8 cellular contexts compared by ENCODE assay signal in the genomic region with DNA sequence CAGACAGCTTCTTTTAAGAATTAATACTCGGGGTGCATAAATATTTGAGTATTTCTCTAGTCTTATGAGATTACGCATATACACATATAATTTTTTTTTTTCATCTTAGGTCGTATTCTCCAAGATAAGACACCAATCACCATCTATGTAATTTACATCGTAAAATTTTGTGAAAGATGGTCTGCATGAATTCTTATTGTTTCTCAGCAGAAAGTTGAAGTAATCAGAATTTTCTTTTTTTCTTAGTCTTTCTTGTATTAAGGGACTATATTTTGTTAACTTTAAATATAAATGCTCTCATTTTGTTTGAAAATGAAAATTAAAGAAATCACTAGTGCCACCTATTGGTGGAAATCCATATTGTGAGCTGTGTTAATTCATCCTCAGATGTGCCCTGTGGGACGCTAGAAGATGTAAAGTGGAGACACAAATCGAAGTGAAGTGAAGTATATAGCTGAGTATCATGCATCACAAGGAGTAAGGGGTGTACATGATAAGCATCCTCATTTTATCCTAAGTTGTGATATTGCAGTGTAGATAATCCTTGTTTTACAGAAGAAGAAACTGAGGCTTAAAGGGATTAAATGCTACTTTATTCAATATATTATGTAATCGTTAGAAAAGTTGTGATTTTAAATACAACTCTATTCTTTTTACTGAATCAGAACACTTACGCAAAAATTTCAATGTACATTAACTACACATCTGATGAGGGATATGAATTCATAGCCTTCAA.
DNase-seq lines count a peak whose midpoint lies in the region; ATAC-seq and TF ChIP-seq lines count a peak whose summit lies in the region.

No MANE protein-coding gene starts in this region.

- H3K27me3 ChIP-seq in breast epithelium = no peaks in the 10 kb centered on the region
- H3K27me3 ChIP-seq in neuronal stem cell (ENCODE audit: control insufficient read depth in 3 of 3, insufficient read depth in 3 of 3, low read depth in 1 of 3, low read length in 3 of 3) = no peaks in the 10 kb centered on the region

- H2BK15ac ChIP-seq in neuronal stem cell (ENCODE audit: low read length) = no peak overlapping the region

- no peak overlapping the region for H2BK12ac ChIP-seq in neuronal stem cell (ENCODE audit: low read length)

- H4K91ac ChIP-seq in neuronal stem cell (ENCODE audit: low read depth, low read length, poor library complexity) = no peak overlapping the region

- POLR2A ChIA-PET in MCF 10A (lab: Yijun Ruan, JAX) = interaction anchor here (0.6 to 0.7 kb wide), 2 partner anchors 23 to 403 kb away, joined by 3 to 4 read pairs; no protein-coding TSS in a partner anchor

- no peak overlapping the region for H3K14ac ChIP-seq in neuronal stem cell (ENCODE audit: low read length)

- H3K27ac ChIP-seq in breast epithelium = no peak overlapping the region
- H3K27ac ChIP-seq in neuronal stem cell (replicated peaks; ENCODE audit: low read length) = no peak overlapping the region

- H3K4me1 ChIP-seq in breast epithelium (no peaks in the 10 kb centered on the region), neuronal stem cell (ENCODE audit: control insufficient read depth in 2 of 2, insufficient read depth in 1 of 2, low read depth in 1 of 2, low read length in 2 of 2) (no peaks in the 10 kb centered on the region)

- TF ChIP-seq CTCF in MCF 10A (IDR thresholded peaks at IDR 0.05; ENCODE audit: unreplicated experiment) (peak; percentile 37), breast epithelium (IDR thresholded peaks at IDR 0.05) (peak in 1 of 3 donors; percentile 32), chondrocyte (IDR thresholded peaks at IDR 0.05) (peak; percentile 92)

- no CpG with 5 or more reads among the region's 8 CpGs for WGBS in neuronal stem cell (ENCODE audit: extremely low coverage in 2 of 2, insufficient read length in 2 of 2, insufficient replicate concordance in 1 of 2), 2 donors

- CTCF ChIA-PET in MCF 10A (lab: Yijun Ruan, JAX) = interaction anchor here (0.5 to 1.3 kb wide), 13 partner anchors 10 to 1951 kb away, joined by 3 to 6 read pairs (median 3); no protein-coding TSS in a partner anchor

- H4K8ac ChIP-seq in neuronal stem cell (ENCODE audit: low read depth, low read length) = no peak overlapping the region

- H2AFZ ChIP-seq in neuronal stem cell (ENCODE audit: low read length) = no peak overlapping the region

- H2BK5ac ChIP-seq in neuronal stem cell (ENCODE audit: low read length) = no peak overlapping the region

- H3K9me3 Mint-ChIP-seq in MCF 10A (ENCODE audit: unreplicated experiment) (no peaks in the 10 kb centered on the region), chondrocyte (ENCODE audit: low read depth) (no peaks in the 10 kb centered on the region)

- DNase-seq in MCF 10A (ENCODE audit: unreplicated experiment) (peak; percentile 48), breast epithelium (ENCODE audit: low spot score in 2 of 2) (no peak), NCI-H2029 treated with DMSO at 0.1 percent for 48 hours (lab: John Stamatoyannopoulos, UW) (peak; percentile 17), chondrocyte (ENCODE audit: low spot score) (no peak), neuronal stem cell (ENCODE audit: low spot score) (peak; percentile 3), sciatic nerve (ENCODE audit: low spot score) (no peak)
- no peak for DNase-seq in stimulated activated CD4-positive, alpha-beta T cell treated with anti-CD3 and anti-CD28 coated beads, Interleukin-2, amount 100 ng/mL, for 24 hours

- H3K36me3 ChIP-seq in breast epithelium (no peaks in the 10 kb centered on the region), neuronal stem cell (replicated peaks in 1 of 2; ENCODE audit: control insufficient read depth in 2 of 2, insufficient read depth in 2 of 2, low read length in 2 of 2) (no peaks in the 10 kb centered on the region)

- intact Hi-C loops in MCF 10A (cut with micrococcal nuclease) (loop anchor here (1.0 to 5.0 kb wide), 2 partner anchors 754 to 917 kb away; no protein-coding TSS in a partner anchor), breast epithelium (cut with DNase I; ENCODE audit: low total_unique reads) (loop anchor here (10.0 kb wide), 1 partner anchor 1010 kb away; no protein-coding TSS in a partner anchor), sciatic nerve (cut with DNase I) (no loop called here)

- H3K23ac ChIP-seq in neuronal stem cell (ENCODE audit: low read depth, low read length, poor library complexity) = no peak overlapping the region

- no peaks in the 10 kb centered on the region for H3K79me1 ChIP-seq in neuronal stem cell (ENCODE audit: low read depth, low read length)

- H3K4me3 ChIP-seq in breast epithelium (no peak overlapping the region), neuronal stem cell (ENCODE audit: low read length in 2 of 2) (no peak overlapping the region)

- no peak overlapping the region for H3K9ac ChIP-seq in neuronal stem cell (ENCODE audit: low read depth, low read length, poor library complexity)

- TF ChIP-seq POLR2A in breast epithelium (IDR thresholded peaks at IDR 0.05) = no peak
- no peak for TF ChIP-seq POLR2A in GM18505 (IDR thresholded peaks at IDR 0.05; ENCODE audit: borderline replicate concordance, extremely low read depth, insufficient read depth, insufficient read length)

- no peak overlapping the region for H3K4me2 ChIP-seq in neuronal stem cell (ENCODE audit: insufficient read depth, low read length, poor library complexity, severe bottlenecking)

- no peak overlapping the region for H3K18ac ChIP-seq in neuronal stem cell (ENCODE audit: low read length)

- ATAC-seq in sciatic nerve (no peak), GM18505 (IDR thresholded peaks at IDR 0.05; ENCODE audit: unreplicated experiment) (no peak)

- H3K36me3 Mint-ChIP-seq in MCF 10A (ENCODE audit: insufficient read depth, unreplicated experiment) (peaks cover 4% of the 10 kb centered on the region), chondrocyte (ENCODE audit: low read depth) (no peaks in the 10 kb centered on the region)

- H2BK120ac ChIP-seq in neuronal stem cell (ENCODE audit: low read depth, low read length) = no peak overlapping the region

- no peak overlapping the region for H2AK5ac ChIP-seq in neuronal stem cell (ENCODE audit: low read depth, low read length)

- no peak overlapping the region for H3K4ac ChIP-seq in neuronal stem cell (ENCODE audit: low read length)

- no peaks in the 10 kb centered on the region for H3K27me3 Mint-ChIP-seq in MCF 10A (ENCODE audit: insufficient read depth, unreplicated experiment)
- peaks cover 2% of the 10 kb centered on the region for H3K27me3 Mint-ChIP-seq in chondrocyte (ENCODE audit: low read depth)

- H3K4me3 Mint-ChIP-seq in MCF 10A (ENCODE audit: unreplicated experiment) = no peak overlapping the region
- H3K4me3 Mint-ChIP-seq in chondrocyte (ENCODE audit: unreplicated experiment) = no peak overlapping the region

- H3K9me3 ChIP-seq in breast epithelium (no peaks in the 10 kb centered on the region), neuronal stem cell (replicated peaks in 1 of 2; ENCODE audit: control insufficient read depth in 2 of 2, insufficient read depth in 1 of 2, low read depth in 1 of 2, low read length in 2 of 2) (no peaks in the 10 kb centered on the region)

- H3K27ac Mint-ChIP-seq in MCF 10A (ENCODE audit: low read depth, unreplicated experiment) = no peak overlapping the region
- no peak overlapping the region for H3K27ac Mint-ChIP-seq in chondrocyte (ENCODE audit: unreplicated experiment)

- no TSS peak for BruUV-seq in MCF 10A (replicated peaks; lab: Mats Ljungman, UMichigan)

- H3K4me1 Mint-ChIP-seq in MCF 10A (ENCODE audit: insufficient read depth, unreplicated experiment) = no peaks in the 10 kb centered on the region
- no peaks in the 10 kb centered on the region for H3K4me1 Mint-ChIP-seq in chondrocyte (ENCODE audit: low read depth)

Comparison
In these comparisons a context has a peak if more than half of its experiments do, and no peak if none do; other contexts are left out.
1. DNase-seq: peak in MCF 10A (single experiment), NCI-H2029 treated with DMSO at 0.1 percent for 48 hours (single experiment) and neuronal stem cell (single experiment); none in breast epithelium (0 of 2), chondrocyte (single experiment), sciatic nerve (single experiment) and stimulated activated CD4-positive, alpha-beta T cell treated with anti-CD3 and anti-CD28 coated beads, Interleukin-2, amount 100 ng/mL, for 24 hours (0 of 2).